Comparison of ENCODE assay signal across 21 cellular contexts in genomic region chr5:167849874-167850273, GRCh38.
DNase-seq lines count a peak whose midpoint lies in the region; FAIRE-seq and TF ChIP-seq lines count a peak whose summit lies in the region.
"Had no signal": no experiment of that assay in that cellular context is flagged by ENCODE, and none has a peak within 500 bp of the region (broad histone marks: within the 10 kb centered on the region; RNA-seq: fewer than 3 reads in every experiment).

No MANE protein-coding gene starts in this region.

- no peak overlapping the region for H3K4me3 ChIP-seq in GM23248
- no peak overlapping the region; the same call in 1 of the 2 replicates for H3K4me3 ChIP-seq in SK-N-MC
- no peak overlapping the region for H3K4me3 ChIP-seq in fibroblast of the aortic adventitia (ENCODE audit: low read depth, low read length)
- no peak overlapping the region for H3K4me3 ChIP-seq in small intestine (ENCODE audit: low read depth in 1 of 2, low read length in 2 of 2)
- H3K4me3 ChIP-seq: BLaER1, GM12878 had no signal

- H4K20me1 ChIP-seq in GM23248 (ENCODE audit: insufficient read depth): no peaks in the 10 kb centered on the region
- H4K20me1 ChIP-seq: BLaER1 had no signal

- in situ Hi-C loops in GM23248 (cut with MboI): no loop called here

- H3K36me3 ChIP-seq in GM23248 (ENCODE audit: low read depth): peaks cover 5% of the 10 kb centered on the region; the same call in 1 of the 2 replicates
- no peaks in the 10 kb centered on the region for H3K36me3 ChIP-seq in SK-N-MC (ENCODE audit: insufficient read depth, low read length)
- no peaks in the 10 kb centered on the region for H3K36me3 ChIP-seq in small intestine (ENCODE audit: control insufficient read depth in 2 of 2, insufficient read depth in 2 of 2, low read length in 2 of 2)

- H3K9ac ChIP-seq in GM23248 (peak overlapping the region; percentile 41), SK-N-MC (ENCODE audit: insufficient read length) (no peak overlapping the region)
- H3K9ac ChIP-seq: BLaER1 had no signal

- 71 to 76% methylated on average over 4 of the region's 4 CpGs for WGBS in GM23248 (ENCODE audit: low coverage in 1 of 2, low lambda C conversion rate in 2 of 2, missing lambda C conversion rate in 2 of 2), 2 experiments
- WGBS in small intestine, 3 donors: 71 to 78% (median 75%) methylated on average over 4 of the region's 4 CpGs

- peaks cover 6% of the 10 kb centered on the region for H3K36me3 Mint-ChIP-seq in chondrocyte (ENCODE audit: low read depth)
- H3K36me3 Mint-ChIP-seq: CD14-positive monocyte; CD8-positive, alpha-beta memory T cell had no signal

- DNase-seq in GM23248 (no peak), SK-N-MC (ENCODE audit: low read depth, low spot score) (no peak), fibroblast of the aortic adventitia (ENCODE audit: low read depth) (peak; percentile 5), ecto neural progenitor cell (ENCODE audit: low spot score) (no peak), small intestine (no peak), chondrocyte (ENCODE audit: low spot score) (no peak)
- DNase-seq: CD4-positive, alpha-beta T cell; CD8-positive, alpha-beta memory T cell; DMS 273 treated with DMSO at 0.1 percent for 48 hours; DMS79; EL; GDM1; GOT3; HCEC 1CT had no signal

- H3K4me1 ChIP-seq in GM23248 (ENCODE audit: insufficient read depth) (peaks cover 46% of the 10 kb centered on the region), small intestine (ENCODE audit: control insufficient read depth in 2 of 2, insufficient read depth in 1 of 2, low read depth in 1 of 2, low read length in 1 of 2) (no peaks in the 10 kb centered on the region)

- H3K4me1 Mint-ChIP-seq in chondrocyte (ENCODE audit: low read depth): peaks cover 21% of the 10 kb centered on the region
- H3K4me1 Mint-ChIP-seq: B cell; CD14-positive monocyte; CD8-positive, alpha-beta memory T cell had no signal

- H3K9me2 ChIP-seq in GM23248 (ENCODE audit: insufficient read depth): no peaks in the 10 kb centered on the region

- peak overlapping the region; percentile 45 for H3K4me2 ChIP-seq in GM23248 (ENCODE audit: unreplicated experiment)

- peak overlapping the region; percentile 77 for H3K27ac ChIP-seq in GM23248
- H3K27ac ChIP-seq in SK-N-MC: peak overlapping the region; percentile 56; the same call in 1 of the 2 replicates
- no peak overlapping the region for H3K27ac ChIP-seq in small intestine (ENCODE audit: low read depth in 1 of 2, low read length in 1 of 2)
- H3K27ac ChIP-seq: BLaER1 had no signal

- H3F3A ChIP-seq in GM23248 (ENCODE audit: insufficient read depth): peaks cover 39% of the 10 kb centered on the region; the same call in 1 of the 2 replicates

- H3K9me3 ChIP-seq in GM23248 (ENCODE audit: low read depth) (no peaks in the 10 kb centered on the region), SK-N-MC (ENCODE audit: low read depth, low read length) (no peaks in the 10 kb centered on the region), small intestine (ENCODE audit: control insufficient read depth, low read depth) (no peaks in the 10 kb centered on the region)

- TF ChIP-seq CTCF in fibroblast of the aortic adventitia (IDR thresholded peaks at IDR 0.05; ENCODE audit: insufficient read depth, low read length) (no peak), chondrocyte (IDR thresholded peaks at IDR 0.05) (no peak)

- H3K4me3 Mint-ChIP-seq in chondrocyte (ENCODE audit: unreplicated experiment): no peak overlapping the region
- H3K4me3 Mint-ChIP-seq: B cell; CD14-positive monocyte; CD4-positive, alpha-beta T cell; CD8-positive, alpha-beta memory T cell had no signal

- peaks cover 27% of the 10 kb centered on the region for H3K27me3 Mint-ChIP-seq in chondrocyte (ENCODE audit: low read depth)
- H3K27me3 Mint-ChIP-seq: B cell; CD4-positive, alpha-beta T cell; CD8-positive, alpha-beta memory T cell had no signal

- H3K9me3 Mint-ChIP-seq in chondrocyte (ENCODE audit: low read depth): peaks cover 4% of the 10 kb centered on the region

- H3K79me2 ChIP-seq in GM23248 (ENCODE audit: insufficient read depth): peaks cover 57% of the 10 kb centered on the region

- H3K27me3 ChIP-seq in GM23248 (replicated peaks; ENCODE audit: insufficient read depth) (no peaks in the 10 kb centered on the region), small intestine (ENCODE audit: control insufficient read depth in 2 of 2, insufficient read depth in 2 of 2, low read length in 2 of 2) (no peaks in the 10 kb centered on the region)
- H3K27me3 ChIP-seq: BLaER1 had no signal

- H2AFZ ChIP-seq in GM23248: no peak overlapping the region

- no peak for FAIRE-seq in small intestine (lab: Jason Lieb, UNC)
- FAIRE-seq: D721Med, GM12878, GM19239, H54 had no signal

- no peak overlapping the region for H3K27ac Mint-ChIP-seq in chondrocyte (ENCODE audit: unreplicated experiment)
- H3K27ac Mint-ChIP-seq: B cell; CD14-positive monocyte; CD4-positive, alpha-beta T cell; CD8-positive, alpha-beta memory T cell had no signal

Comparison
In these comparisons a context has a peak if more than half of its experiments do, and no peak if none do; other contexts are left out.
1. H3K27ac ChIP-seq: peak in GM23248 (single experiment) and SK-N-MC (single experiment); none in small intestine (0 of 2).